ENCODE assay signal across 8 cellular contexts in the genomic region with DNA sequence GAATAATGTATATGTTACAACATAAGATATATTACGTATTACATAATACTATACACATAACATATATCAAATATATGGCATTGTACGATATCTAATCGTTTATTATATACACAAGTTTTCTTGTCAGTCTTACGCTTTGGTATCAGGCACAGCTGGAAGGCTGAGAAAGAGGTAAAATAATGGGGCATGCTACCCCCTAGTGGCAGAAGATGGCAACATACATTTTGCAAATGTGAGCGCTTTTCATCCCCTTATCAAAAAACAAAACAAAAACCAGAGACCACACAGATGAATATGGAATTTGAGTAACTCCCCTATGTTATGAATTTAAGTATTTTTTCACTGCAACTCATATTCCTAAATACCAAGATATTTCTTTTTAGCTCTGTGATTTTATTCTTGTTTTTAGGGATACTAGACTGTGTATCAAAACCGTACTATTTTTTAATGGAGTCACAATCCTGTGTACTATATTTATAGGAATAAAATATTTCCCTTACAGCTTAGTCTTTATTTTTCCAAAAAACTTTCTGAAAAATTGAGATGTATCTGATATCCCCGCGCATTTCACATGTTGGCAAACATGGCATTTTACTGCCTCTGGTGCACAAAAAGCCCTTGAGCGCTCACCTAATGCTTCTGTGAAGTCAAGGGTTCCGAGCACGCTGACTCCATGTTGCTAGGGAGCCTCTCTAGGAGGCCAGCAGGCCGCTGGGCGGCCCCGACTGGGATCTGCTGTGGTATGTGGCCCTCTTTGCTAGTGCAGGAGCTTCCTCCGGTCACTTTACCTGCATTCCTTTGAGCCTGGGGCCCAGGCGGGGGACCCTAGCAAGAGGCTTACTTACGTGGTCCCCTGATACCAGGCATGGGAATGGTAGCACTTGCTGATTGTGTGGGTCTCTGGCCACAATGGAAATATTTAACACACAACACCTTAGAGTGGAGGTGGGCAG.
DNase-seq lines count a peak whose midpoint lies in the region; ATAC-seq and TF ChIP-seq lines count a peak whose summit lies in the region.

No MANE protein-coding gene starts in this region.

- intact Hi-C loops in posterior vena cava (cut with DNase I) = loop anchor here in 1 of 2 donors (2.0 kb wide), 1 partner anchor 147 kb away; a partner anchor contains a TSS

- peaks cover 15% of the 10 kb centered on the region for H3K4me1 ChIP-seq in SJCRH30

- no peaks in the 10 kb centered on the region for H3K27me3 ChIP-seq in SJCRH30

- peak; percentile 75 for TF ChIP-seq CTCF in cardiac fibroblast (IDR thresholded peaks at IDR 0.05; ENCODE audit: low read depth, low read length)

- H3K36me3 ChIP-seq in SJCRH30 = no peaks in the 10 kb centered on the region

- DNase-seq in COLO829 (ENCODE audit: low spot score) (peak; percentile 73), SJCRH30 (peak; percentile 51 to 72), cardiac fibroblast (ENCODE audit: low read depth in 2 of 2) (peak; percentile 84 to 85), kidney glomerular epithelial cell (lab: John Stamatoyannopoulos, UW) (peak; percentile 62), posterior vena cava (ENCODE audit: low spot score) (no peak)
- DNase-seq in Jurkat, Clone E6-1 (ENCODE audit: low read depth, low spot score) = peak; percentile 53
- peak; percentile 59 for DNase-seq in stimulated activated CD8-positive, alpha-beta memory T cell treated with anti-CD3 and anti-CD28 coated beads, Interleukin-4, amount 100 ng/mL, for 48 hours

- H3K9me3 ChIP-seq in SJCRH30 (replicated peaks) = no peaks in the 10 kb centered on the region

- no peak overlapping the region for H3K27ac ChIP-seq in SJCRH30

- H3K4me3 ChIP-seq in Jurkat, Clone E6-1 (ENCODE audit: low read length) = no peak overlapping the region
- no peak overlapping the region for H3K4me3 ChIP-seq in SJCRH30
- no peak overlapping the region for H3K4me3 ChIP-seq in cardiac fibroblast (replicated peaks in 1 of 2; ENCODE audit: low read depth in 2 of 2, low read length in 2 of 2)

- peak; percentile 54 for ATAC-seq in GM18909 (IDR thresholded peaks at IDR 0.05; ENCODE audit: poor library complexity, unreplicated experiment)
